In genomic region chr1:150021191-150021688, GRCh38 we compare ENCODE assay signal across 15 cellular contexts. TPM values are rescaled to one million over a fixed set of nuclear protein-coding genes. Genes with fewer than 3 reads are reported as not detected.
DNase-seq lines count a peak whose midpoint lies in the region; ATAC-seq and TF ChIP-seq lines count a peak whose summit lies in the region.
"Had no signal": no experiment of that assay in that cellular context is flagged by ENCODE, and none has a peak within 500 bp of the region (broad histone marks: within the 10 kb centered on the region; RNA-seq: fewer than 3 reads in every experiment).

No MANE protein-coding gene starts in this region.

- TF ChIP-seq CTCF in foreskin fibroblast (IDR thresholded peaks at IDR 0.05; ENCODE audit: low read depth, low read length): no peak
- TF ChIP-seq CTCF in progenitor cell of endocrine pancreas (IDR thresholded peaks at IDR 0.05; ENCODE audit: unreplicated experiment): no peak
- no peak for TF ChIP-seq CTCF in activated CD8-positive, alpha-beta T cell treated with anti-CD3 and anti-CD28 coated beads for 36 hours (IDR thresholded peaks at IDR 0.05)

- in situ Hi-C loops in Caki2 (cut with HindIII; ENCODE audit: low pct_unique_long_range_greater_than_20kb, low sequenced_read_pairs): no loop called here

- no peak for ATAC-seq in GM18519 (IDR thresholded peaks at IDR 0.05; ENCODE audit: low FRiP score, unreplicated experiment)
- no peak for ATAC-seq in activated CD8-positive, alpha-beta T cell treated with anti-CD3 and anti-CD28 coated beads for 36 hours
- ATAC-seq: stimulated activated effector memory CD8-positive, alpha-beta T cell treated with anti-CD3 and anti-CD28 coated beads, Interleukin-12 subunit alpha, Interleukin-12 subunit beta, amount 100 ng/mL, for 72 hours had no signal

- H3K4me3 Mint-ChIP-seq in progenitor cell of endocrine pancreas (ENCODE audit: low read depth): no peak overlapping the region
- no peak overlapping the region for H3K4me3 Mint-ChIP-seq in activated CD8-positive, alpha-beta T cell treated with anti-CD3 and anti-CD28 coated beads for 36 hours
- H3K4me3 Mint-ChIP-seq: activated naive CD4-positive, alpha-beta T cell treated with anti-CD3 and anti-CD28 coated beads, Interleukin-2, amount 50 U/mL, for 24 hours; stimulated activated effector memory CD8-positive, alpha-beta T cell treated with anti-CD3 and anti-CD28 coated beads, Interleukin-12 subunit alpha, Interleukin-12 subunit beta, amount 100 ng/mL, for 72 hours had no signal

- H3K9me3 Mint-ChIP-seq in progenitor cell of endocrine pancreas (ENCODE audit: low read depth): no peaks in the 10 kb centered on the region
- no peaks in the 10 kb centered on the region for H3K9me3 Mint-ChIP-seq in activated CD8-positive, alpha-beta T cell treated with anti-CD3 and anti-CD28 coated beads for 36 hours
- H3K9me3 Mint-ChIP-seq: activated naive CD4-positive, alpha-beta T cell treated with anti-CD3 and anti-CD28 coated beads, Interleukin-2, amount 50 U/mL, for 24 hours; stimulated activated effector memory CD8-positive, alpha-beta T cell treated with anti-CD3 and anti-CD28 coated beads, Interleukin-12 subunit alpha, Interleukin-12 subunit beta, amount 100 ng/mL, for 72 hours had no signal

- no peaks in the 10 kb centered on the region for H3K27me3 Mint-ChIP-seq in progenitor cell of endocrine pancreas
- peaks cover 7% of the 10 kb centered on the region for H3K27me3 Mint-ChIP-seq in activated CD8-positive, alpha-beta T cell treated with anti-CD3 and anti-CD28 coated beads for 36 hours

- CTCF ChIA-PET in activated CD8-positive, alpha-beta T cell treated with anti-CD3 and anti-CD28 coated beads for 36 hours (lab: Charles Lee): interaction anchor here (1.0 to 1.1 kb wide), 2 partner anchors 8 to 59 kb away, joined by 3 read pairs; no protein-coding TSS in a partner anchor

- DNase-seq in Caki2 (ENCODE audit: low read depth) (peak; percentile 73), LoVo (ENCODE audit: low spot score) (peak; percentile 82), foreskin fibroblast (peak; percentile 3 to 50), progenitor cell of endocrine pancreas (ENCODE audit: low spot score, unreplicated experiment) (no peak), Ammon's horn (ENCODE audit: low spot score) (no peak)
- no peak for DNase-seq in activated CD8-positive, alpha-beta T cell treated with anti-CD3 and anti-CD28 coated beads for 36 hours
- DNase-seq in activated CD4-positive, CD25-positive, alpha-beta regulatory T cell (lab: John Stamatoyannopoulos, UW): no peak
- DNase-seq: H7; stimulated activated CD4-positive, alpha-beta T cell treated with anti-CD3 and anti-CD28 coated beads, Interleukin-4, amount 100 ng/mL, for 1 hour had no signal

- POLR2A ChIA-PET in activated CD8-positive, alpha-beta T cell treated with anti-CD3 and anti-CD28 coated beads for 36 hours (lab: Charles Lee): interaction anchor here (1.2 kb wide), 1 partner anchor 12 kb away, joined by 3 read pairs; no protein-coding TSS in a partner anchor

- peaks cover 20% of the 10 kb centered on the region for H3K4me1 Mint-ChIP-seq in progenitor cell of endocrine pancreas (ENCODE audit: low read depth)
- H3K4me1 Mint-ChIP-seq in activated CD8-positive, alpha-beta T cell treated with anti-CD3 and anti-CD28 coated beads for 36 hours (ENCODE audit: low read depth): no peaks in the 10 kb centered on the region
- H3K4me1 Mint-ChIP-seq: activated naive CD4-positive, alpha-beta T cell treated with anti-CD3 and anti-CD28 coated beads, Interleukin-2, amount 50 U/mL, for 24 hours; stimulated activated effector memory CD8-positive, alpha-beta T cell treated with anti-CD3 and anti-CD28 coated beads, Interleukin-12 subunit alpha, Interleukin-12 subunit beta, amount 100 ng/mL, for 72 hours had no signal

- intact Hi-C loops in activated CD8-positive, alpha-beta T cell treated with anti-CD3 and anti-CD28 coated beads for 36 hours (cut with micrococcal nuclease): no loop called here

- H3K27ac Mint-ChIP-seq in progenitor cell of endocrine pancreas: peak overlapping the region; percentile 88
- H3K27ac Mint-ChIP-seq in activated CD8-positive, alpha-beta T cell treated with anti-CD3 and anti-CD28 coated beads for 36 hours: no peak overlapping the region
- H3K27ac Mint-ChIP-seq: activated naive CD4-positive, alpha-beta T cell treated with anti-CD3 and anti-CD28 coated beads, Interleukin-2, amount 50 U/mL, for 24 hours; stimulated activated effector memory CD8-positive, alpha-beta T cell treated with anti-CD3 and anti-CD28 coated beads, Interleukin-12 subunit alpha, Interleukin-12 subunit beta, amount 100 ng/mL, for 72 hours had no signal

- H3K36me3 Mint-ChIP-seq in progenitor cell of endocrine pancreas (ENCODE audit: insufficient read depth): peaks cover 2% of the 10 kb centered on the region
- H3K36me3 Mint-ChIP-seq in activated CD8-positive, alpha-beta T cell treated with anti-CD3 and anti-CD28 coated beads for 36 hours (ENCODE audit: low read depth): no peaks in the 10 kb centered on the region
- H3K36me3 Mint-ChIP-seq: activated naive CD4-positive, alpha-beta T cell treated with anti-CD3 and anti-CD28 coated beads, Interleukin-2, amount 50 U/mL, for 24 hours; stimulated activated effector memory CD8-positive, alpha-beta T cell treated with anti-CD3 and anti-CD28 coated beads, Interleukin-12 subunit alpha, Interleukin-12 subunit beta, amount 100 ng/mL, for 72 hours had no signal

- H3K4me3 ChIP-seq in foreskin fibroblast (ENCODE audit: low read depth in 1 of 2, low read length in 2 of 2): no peak overlapping the region
- H3K4me3 ChIP-seq: BLaER1 treated with 17β-estradiol and CSF1 and Interleukin-3, amounts not matched to agents 10 nM and 100 nM; SK-N-MC; vagina had no signal

RNA-seq across cellular contexts. Expression of gene OTUD7B, which starts 10.7 kb away (rescaled TPM):
- 4.0 and 16.5 TPM in 2 replicates for total RNA-seq in Caki2 (2014; rRNA removed; shearing (Covaris generic); ENCODE audit: low replicate concordance)
- total RNA-seq in progenitor cell of endocrine pancreas: 29.1 and 30.3 TPM in 2 replicates
- 10 to 100 TPM; 16.1 to 17.3 TPM for total RNA-seq in activated CD8-positive, alpha-beta T cell treated with anti-CD3 and anti-CD28 coated beads for 36 hours

RNA-seq across cellular contexts. Expression of gene VPS45, which starts 46.3 kb away (rescaled TPM):
- 12.6 and 15.6 TPM in 2 replicates for total RNA-seq in Caki2 (2014; rRNA removed; shearing (Covaris generic); ENCODE audit: low replicate concordance)
- total RNA-seq in progenitor cell of endocrine pancreas: 53.0 and 58.1 TPM in 2 replicates
- total RNA-seq in activated CD8-positive, alpha-beta T cell treated with anti-CD3 and anti-CD28 coated beads for 36 hours: 10 to 100 TPM; 19.4 to 22.8 TPM

Comparison
In these comparisons a context has a peak if more than half of its experiments do, and no peak if none do; other contexts are left out.
1. DNase-seq: peak in Caki2 (single experiment), LoVo (single experiment) and foreskin fibroblast (2 of 2); none in progenitor cell of endocrine pancreas (single experiment), Ammon's horn (single experiment), activated CD8-positive, alpha-beta T cell treated with anti-CD3 and anti-CD28 coated beads for 36 hours (single experiment) and activated CD4-positive, CD25-positive, alpha-beta regulatory T cell (0 of 4).